ENCODE assay signal across 18 cellular contexts in the genomic region with DNA sequence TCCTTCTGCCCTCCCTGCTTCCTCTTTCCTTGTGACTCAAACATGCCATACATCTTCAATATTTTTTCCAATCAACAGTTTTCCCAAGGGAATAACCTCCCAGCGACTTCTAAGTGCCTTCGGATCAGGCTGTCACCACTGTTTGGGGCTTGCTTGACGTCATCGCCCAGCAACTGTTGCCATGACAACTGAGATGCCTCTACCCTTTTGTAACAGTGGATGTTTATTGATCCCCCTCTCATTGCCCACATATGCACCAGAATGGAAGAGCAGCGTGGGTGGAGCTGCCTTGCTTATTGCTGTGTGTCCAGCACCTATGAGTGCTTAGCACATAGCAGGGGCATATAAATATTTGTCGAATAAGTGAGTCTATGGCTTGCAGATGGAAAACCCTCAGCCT. TPM values are rescaled to one million over a fixed set of nuclear protein-coding genes. Genes with fewer than 3 reads are reported as not detected.
DNase-seq lines count a peak whose midpoint lies in the region; ATAC-seq and TF ChIP-seq lines count a peak whose summit lies in the region.
"Had no signal": no experiment of that assay in that cellular context is flagged by ENCODE, and none has a peak within 500 bp of the region (broad histone marks: within the 10 kb centered on the region; RNA-seq: fewer than 3 reads in every experiment).

No MANE protein-coding gene starts in this region.

- H3K27ac ChIP-seq in dorsolateral prefrontal cortex (peak overlapping the region in 26 of 59 donors; percentile 0 to 76 (median 36)), mesodermal cell (ENCODE audit: low read depth, low read length, severe bottlenecking) (peak overlapping the region; percentile 33)
- H3K27ac ChIP-seq: gastroesophageal sphincter had no signal

- WGBS in mesodermal cell (ENCODE audit: insufficient coverage in 2 of 2), 2 experiments: 55% methylated on average over 6 of the region's 6 CpGs

- H3K4me3 ChIP-seq in dorsolateral prefrontal cortex (no peak overlapping the region), mesodermal cell (ENCODE audit: extremely low read depth, insufficient read depth, low read length, poor library complexity, severe bottlenecking) (no peak overlapping the region)
- H3K4me3 ChIP-seq: gastroesophageal sphincter, smooth muscle cell had no signal

- no peaks in the 10 kb centered on the region for H3K4me1 ChIP-seq in mesodermal cell (ENCODE audit: control insufficient read depth, insufficient read depth, low read length, poor library complexity, severe bottlenecking)
- H3K4me1 ChIP-seq: gastroesophageal sphincter had no signal

- TF ChIP-seq CTCF in HFFc6 (IDR thresholded peaks at IDR 0.05) (no peak), dorsolateral prefrontal cortex (IDR thresholded peaks at IDR 0.05 in 54 of 56, conservative IDR thresholded peaks at IDR 0.05 in 2 of 56; ENCODE audit: low read depth in 1 of 56, partially characterized antibody in 56 of 56) (no peak)

- no peaks in the 10 kb centered on the region for H3K36me3 Mint-ChIP-seq in HFFc6 (ENCODE audit: low read depth)
- H3K36me3 Mint-ChIP-seq: CD4-positive, CD25-positive, alpha-beta regulatory T cell had no signal

- intact Hi-C loops in dorsolateral prefrontal cortex (cut with DNase I): no loop called here

- H3K27me3 ChIP-seq in dorsolateral prefrontal cortex: peaks cover 0 to 6% (median 0%) of the 10 kb centered on the region in 45 donors

- no peak for ATAC-seq in HG02759 (IDR thresholded peaks at IDR 0.05; ENCODE audit: unreplicated experiment)
- ATAC-seq: gastroesophageal sphincter; naive thymus-derived CD8-positive, alpha-beta T cell had no signal

- H3K4me3 Mint-ChIP-seq in HFFc6: no peak overlapping the region
- H3K4me3 Mint-ChIP-seq: CD4-positive, CD25-positive, alpha-beta regulatory T cell; naive thymus-derived CD8-positive, alpha-beta T cell had no signal

- H3K27ac Mint-ChIP-seq in HFFc6: no peak overlapping the region
- H3K27ac Mint-ChIP-seq: CD4-positive, CD25-positive, alpha-beta regulatory T cell; naive thymus-derived CD8-positive, alpha-beta T cell had no signal

- H3K4me1 Mint-ChIP-seq in HFFc6 (ENCODE audit: low read depth): no peaks in the 10 kb centered on the region; the same call in 1 of the 2 replicates
- H3K4me1 Mint-ChIP-seq: CD4-positive, CD25-positive, alpha-beta regulatory T cell; naive thymus-derived CD8-positive, alpha-beta T cell had no signal

- H3K27me3 Mint-ChIP-seq in HFFc6 (ENCODE audit: insufficient read depth): peaks cover 49% of the 10 kb centered on the region

- H3K36me3 ChIP-seq in mesodermal cell (ENCODE audit: control insufficient read depth, insufficient read depth, low read length): no peaks in the 10 kb centered on the region
- H3K36me3 ChIP-seq: gastroesophageal sphincter had no signal

- peak; percentile 35 for DNase-seq in DMS153 treated with DMSO at 0.1 percent for 48 hours (lab: John Stamatoyannopoulos, UW; ENCODE audit: unreplicated experiment)
- peak; percentile 21 for DNase-seq in HFFc6
- DNase-seq in dorsolateral prefrontal cortex: peak in 6 of 10 donors; percentile 40 to 76 (median 62)
- no peak for DNase-seq in stimulated activated CD4-positive, alpha-beta T cell treated with anti-CD3 and anti-CD28 coated beads, Interleukin-12 subunit alpha, Interleukin-12 subunit beta, amount 100 ng/mL, for 4 hours
- DNase-seq in activated gamma-delta T cell (lab: John Stamatoyannopoulos, UW): no peak
- no peak for DNase-seq in occipital lobe (lab: John Stamatoyannopoulos, UW)
- DNase-seq: activated CD4-positive, CD25-positive, alpha-beta regulatory T cell; activated T-cell treated with anti-CD3 and anti-CD28 coated beads for 4 hours; CD4-positive, CD25-positive, alpha-beta regulatory T cell; naive thymus-derived CD8-positive, alpha-beta T cell; substantia nigra had no signal

- H3K9me3 ChIP-seq in mesodermal cell (ENCODE audit: control insufficient read depth, low read length): peaks cover 5% of the 10 kb centered on the region

- no peaks in the 10 kb centered on the region; the same call in 1 of the 2 replicates for H3K9me3 Mint-ChIP-seq in HFFc6

RNA-seq across cellular contexts. Expression of a gene that starts 14.4 kb away (rescaled TPM):
- total RNA-seq in HFFc6 (2021; fragmentation: NEBNext Ultra II Directional; extraction: Animal tissue kit (Norgen Biotek cat#: 25700)): not detected
- total RNA-seq in dorsolateral prefrontal cortex (1 to 10 TPM in 102 of 120 experiments, under 1 TPM in 17, not detected in 1; 0.32 to 4.2 (median 1.6) TPM), occipital lobe (not detected)
- polyA plus RNA-seq in mesodermal cell (2013, experiment 1 of 2): not detected
- not detected for polyA plus RNA-seq in mesodermal cell (2013, experiment 2 of 2)
- total RNA-seq: CD4-positive, CD25-positive, alpha-beta regulatory T cell; dermis microvascular lymphatic vessel endothelial cell; gastroesophageal sphincter; naive thymus-derived CD8-positive, alpha-beta T cell; SK-MEL-5; smooth muscle cell had no signal
- polyA plus RNA-seq: CD4-positive, CD25-positive, alpha-beta regulatory T cell; naive thymus-derived CD8-positive, alpha-beta T cell; smooth muscle cell had no signal

RNA-seq across cellular contexts. Expression of a gene that starts 20.2 kb away (rescaled TPM):
- total RNA-seq in HFFc6 (2021; fragmentation: NEBNext Ultra II Directional; extraction: Animal tissue kit (Norgen Biotek cat#: 25700)): not detected
- 10 to 100 TPM in 118 of 120 experiments, 1 to 10 TPM in 2; 7.1 to 89.1 (median 40.6) TPM for total RNA-seq in dorsolateral prefrontal cortex
- polyA plus RNA-seq in mesodermal cell (2013, experiment 1 of 2): 1.3 TPM
- 1.7 TPM for polyA plus RNA-seq in mesodermal cell (2013, experiment 2 of 2)
- 1.4 TPM for total RNA-seq in occipital lobe
- total RNA-seq: CD4-positive, CD25-positive, alpha-beta regulatory T cell; dermis microvascular lymphatic vessel endothelial cell; naive thymus-derived CD8-positive, alpha-beta T cell; SK-MEL-5 had no signal
- polyA plus RNA-seq: CD4-positive, CD25-positive, alpha-beta regulatory T cell; naive thymus-derived CD8-positive, alpha-beta T cell had no signal

RNA-seq across cellular contexts. Expression of a gene that starts 31.5 kb away (rescaled TPM):
- not detected for total RNA-seq in HFFc6 (2021; fragmentation: NEBNext Ultra II Directional; extraction: Animal tissue kit (Norgen Biotek cat#: 25700))
- total RNA-seq in dorsolateral prefrontal cortex (under 1 TPM in 3 of 120 experiments, not detected in 117; 0.13 to 0.16 (median 0.16) TPM), occipital lobe (not detected)
- polyA plus RNA-seq in mesodermal cell (2013, experiment 1 of 2): not detected
- not detected for polyA plus RNA-seq in mesodermal cell (2013, experiment 2 of 2)
- total RNA-seq: CD4-positive, CD25-positive, alpha-beta regulatory T cell; dermis microvascular lymphatic vessel endothelial cell; gastroesophageal sphincter; naive thymus-derived CD8-positive, alpha-beta T cell; SK-MEL-5; smooth muscle cell had no signal
- polyA plus RNA-seq: adipose tissue; CD4-positive, CD25-positive, alpha-beta regulatory T cell; smooth muscle cell had no signal

Comparison
In these comparisons a context has a peak if more than half of its experiments do, and no peak if none do; other contexts are left out.
1. DNase-seq: peak in DMS153 treated with DMSO at 0.1 percent for 48 hours (single experiment), HFFc6 (single experiment) and dorsolateral prefrontal cortex (6 of 10); none in stimulated activated CD4-positive, alpha-beta T cell treated with anti-CD3 and anti-CD28 coated beads, Interleukin-12 subunit alpha, Interleukin-12 subunit beta, amount 100 ng/mL, for 4 hours (single experiment), activated gamma-delta T cell (single experiment) and occipital lobe (single experiment).